Comparison of ENCODE assay signal across 19 cellular contexts in the genomic region with DNA sequence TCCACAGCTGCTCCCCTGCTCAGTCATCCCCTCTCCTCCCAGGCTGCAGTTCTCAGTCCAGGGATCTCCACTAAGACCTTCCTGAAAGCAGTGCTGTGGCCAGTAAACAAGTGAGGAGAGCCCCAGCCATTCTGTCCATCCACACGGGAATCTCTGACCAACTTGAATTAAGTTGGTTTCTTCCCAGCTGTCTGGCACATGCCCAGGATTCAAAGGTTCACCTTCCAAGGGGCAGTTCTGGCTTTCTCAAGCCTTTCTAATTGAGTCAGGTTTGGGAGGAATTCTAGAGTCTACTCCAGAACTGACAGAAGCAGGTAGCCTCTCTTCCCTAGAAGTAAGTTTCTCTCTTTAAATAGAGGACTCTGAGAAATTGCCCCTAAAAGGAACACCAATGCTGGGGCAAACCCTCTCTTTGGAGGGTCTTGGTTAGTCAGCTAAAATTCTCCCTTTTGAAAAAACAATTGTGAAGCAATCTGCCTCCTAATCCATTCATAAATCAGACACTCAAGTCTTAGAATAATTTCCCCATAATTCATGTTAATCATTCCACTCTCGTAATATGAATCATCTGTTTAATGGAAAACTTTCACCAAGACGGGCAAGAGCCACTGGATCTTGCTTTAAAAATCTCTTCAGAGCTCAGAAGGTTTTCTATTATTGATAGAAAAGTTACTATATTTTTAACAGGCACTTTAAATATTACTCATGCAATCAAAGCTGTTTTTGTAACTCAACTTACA.
"Had no signal": no experiment of that assay in that cellular context is flagged by ENCODE, and none has a peak within 500 bp of the region (broad histone marks: within the 10 kb centered on the region; RNA-seq: fewer than 3 reads in every experiment).

No MANE protein-coding gene starts in this region.

- H3K9ac ChIP-seq: neural progenitor cell had no signal

- H3K9me3 ChIP-seq: breast epithelium, left ventricle myocardium inferior had no signal

- DNase-seq: activated CD4-positive, alpha-beta T cell treated with anti-CD3 and anti-CD28 coated beads for 4 hours; activated gamma-delta T cell treated with Interleukin-2 at 50 U/mL for 16 hours; activated naive CD8-positive, alpha-beta T cell treated with anti-CD3 and anti-CD28 coated beads for 36 hours; cerebellar nuclear complex; effector memory CD8-positive, alpha-beta T cell; hippocampal formation; left ventricle myocardium inferior; naive B cell; stimulated activated CD4-positive, alpha-beta T cell treated with anti-CD3 and anti-CD28 coated beads, Interleukin-15, amount 100 ng/mL, for 24 hours; stimulated activated CD4-positive, alpha-beta T cell treated with anti-CD3 and anti-CD28 coated beads, Interleukin-4, amount 100 ng/mL, for 24 hours; stimulated activated naive CD4-positive, alpha-beta T cell treated with Interleukin-2 at 50 U/mL for 16 hours; substantia nigra; T-helper 17 cell; trophoblast cell had no signal

- ATAC-seq: effector memory CD8-positive, alpha-beta T cell; T-helper 17 cell; WTC11 had no signal

- H3K27ac ChIP-seq: breast epithelium, epithelial cell of prostate, left ventricle myocardium inferior, neural progenitor cell had no signal

- H2AFZ ChIP-seq: neural progenitor cell had no signal

- H3K4me2 ChIP-seq: neural progenitor cell had no signal

- H3K4me1 ChIP-seq: breast epithelium, left ventricle myocardium inferior had no signal

- H3K36me3 ChIP-seq: breast epithelium, left ventricle myocardium inferior, neural progenitor cell had no signal

- H3K27me3 ChIP-seq: breast epithelium, neural progenitor cell had no signal

- FAIRE-seq: keratinocyte had no signal

- H3K4me3 ChIP-seq: breast epithelium, left ventricle myocardium inferior, neural progenitor cell had no signal
